28 cellular contexts compared by ENCODE assay signal in genomic region chr5:129057329-129057728, GRCh38.
"Had no signal": no experiment of that assay in that cellular context is flagged by ENCODE, and none has a peak within 500 bp of the region (broad histone marks: within the 10 kb centered on the region; RNA-seq: fewer than 3 reads in every experiment).

No MANE protein-coding gene starts in this region.

- H3K27ac ChIP-seq: colonic mucosa, coronary artery, dorsolateral prefrontal cortex, epithelial cell of prostate, esophagus muscularis mucosa, esophagus squamous epithelium, foreskin keratinocyte, gastrocnemius medialis, gastroesophageal sphincter, heart left ventricle, heart right ventricle, hepatocyte had no signal

- H3K9me3 Mint-ChIP-seq: effector memory CD8-positive, alpha-beta T cell had no signal

- H3K4me3 Mint-ChIP-seq: dendritic cell treated with granulocyte-macrophage colony-stimulating factor and Interleukin-4, amounts not matched to agents 40 ng/mL and 50 ng/mL, for 4 days; effector memory CD8-positive, alpha-beta T cell; endodermal cell had no signal

- H3K9me3 ChIP-seq: colonic mucosa, esophagus squamous epithelium, gastrocnemius medialis had no signal

- H2AFZ ChIP-seq: hepatocyte had no signal

- H3K4me1 ChIP-seq: colonic mucosa, esophagus muscularis mucosa, esophagus squamous epithelium, foreskin keratinocyte, gastrocnemius medialis, gastroesophageal sphincter, heart left ventricle, heart right ventricle had no signal

- H3K27me3 ChIP-seq: colonic mucosa, esophagus muscularis mucosa, esophagus squamous epithelium, foreskin keratinocyte, gastrocnemius medialis, gastroesophageal sphincter, heart left ventricle, heart right ventricle had no signal

- FAIRE-seq: colon, endothelial cell of umbilical vein had no signal

- H3K27me3 Mint-ChIP-seq: dendritic cell treated with granulocyte-macrophage colony-stimulating factor and Interleukin-4, amounts not matched to agents 40 ng/mL and 50 ng/mL, for 4 days had no signal

- H3K27ac Mint-ChIP-seq: dendritic cell treated with granulocyte-macrophage colony-stimulating factor and Interleukin-4, amounts not matched to agents 40 ng/mL and 50 ng/mL, for 4 days; effector memory CD8-positive, alpha-beta T cell; endodermal cell had no signal

- H3K4me2 ChIP-seq: hepatocyte had no signal

- H3K36me3 ChIP-seq: colonic mucosa, esophagus squamous epithelium, gastrocnemius medialis, gastroesophageal sphincter, heart left ventricle, heart right ventricle had no signal

- DNase-seq: colonic mucosa; cortex of kidney; dermis blood vessel endothelial cell; dorsolateral prefrontal cortex; effector CD4-positive, alpha-beta T cell; effector CD8-positive, alpha-beta T cell; effector memory CD4-positive, alpha-beta T cell; effector memory CD8-positive, alpha-beta T cell; endodermal cell; erythroblast; esophagus squamous epithelium; foreskin fibroblast; foreskin keratinocyte; foreskin melanocyte; gastrocnemius medialis; glutamatergic neuron; head of caudate nucleus; heart left ventricle; heart right ventricle had no signal

- H3K4me1 Mint-ChIP-seq: endodermal cell had no signal

- H3K4me3 ChIP-seq: colonic mucosa, coronary artery, dorsolateral prefrontal cortex, esophagus muscularis mucosa, esophagus squamous epithelium, gastrocnemius medialis, gastroesophageal sphincter, heart left ventricle, heart right ventricle, hepatocyte had no signal

- ATAC-seq: effector memory CD8-positive, alpha-beta T cell; esophagus mucosa; foreskin keratinocyte; gastrocnemius medialis; gastroesophageal sphincter; heart left ventricle; heart right ventricle had no signal

- H3K79me2 ChIP-seq: hepatocyte had no signal
